In the genomic region with DNA sequence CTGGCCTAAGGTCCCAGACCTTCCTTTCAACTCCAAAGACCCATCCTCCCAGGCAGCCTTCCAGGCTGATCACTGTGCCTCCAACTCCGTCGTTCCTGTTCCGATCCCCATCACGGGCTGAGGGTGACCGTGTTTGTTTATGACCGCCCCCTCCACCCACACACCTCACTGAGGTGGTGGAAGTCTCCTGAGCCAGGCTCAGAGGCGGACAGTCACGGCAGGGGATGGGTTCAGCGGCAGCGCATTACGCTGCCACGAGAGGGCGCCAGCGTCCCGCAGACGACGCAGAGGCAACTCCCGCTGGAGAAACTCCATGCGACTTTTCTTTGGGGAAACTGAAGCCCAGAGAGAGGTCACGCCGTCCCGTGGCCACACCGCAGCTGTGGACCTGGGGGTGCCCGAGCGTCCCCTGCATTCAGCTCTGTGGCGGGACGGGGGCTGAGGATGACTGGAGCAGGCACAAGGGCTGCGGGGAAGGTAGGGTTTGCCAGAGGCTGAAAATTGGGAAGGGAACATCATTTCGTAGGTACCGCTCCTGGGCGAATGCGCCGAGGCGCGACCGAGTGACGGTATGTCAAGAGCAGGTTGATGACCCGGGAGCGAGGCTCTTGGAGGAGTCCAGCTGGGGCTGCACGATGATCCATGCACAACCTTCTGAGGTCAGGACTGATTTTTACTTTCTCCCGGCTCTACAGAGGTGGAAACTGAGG, we compare ENCODE assay signal across 9 cellular contexts. TPM values are rescaled to one million over a fixed set of nuclear protein-coding genes. Genes with fewer than 3 reads are reported as not detected.
A peak's percentile ranks its signal among the peaks of the same experiment; 100 is the strongest.
DNase-seq lines count a peak whose midpoint lies in the region; ATAC-seq, FAIRE-seq and TF ChIP-seq lines count a peak whose summit lies in the region.
"Had no signal": no experiment of that assay in that cellular context is flagged by ENCODE, and none has a peak within 500 bp of the region (broad histone marks: within the 10 kb centered on the region; RNA-seq: fewer than 3 reads in every experiment).

No MANE protein-coding gene starts in this region.

- H3K9me3 ChIP-seq in CD8-positive, alpha-beta memory T cell (ENCODE audit: low read length): no peaks in the 10 kb centered on the region
- H3K9me3 ChIP-seq in Loucy (ENCODE audit: insufficient read depth, low read depth, low read length) (no peaks in the 10 kb centered on the region), right atrium auricular region (no peaks in the 10 kb centered on the region), psoas muscle (no peaks in the 10 kb centered on the region)

- H3F3A ChIP-seq in Loucy (ENCODE audit: low read depth): no peaks in the 10 kb centered on the region

- H3K27ac Mint-ChIP-seq in CD8-positive, alpha-beta memory T cell: peak overlapping the region; percentile 90 to 99 (median 97)
- peak overlapping the region; percentile 93 for H3K27ac Mint-ChIP-seq in T-helper 1 cell treated with Interleukin-12 subunit alpha and Interleukin-12 subunit beta and Interleukin-4 antibody, amounts not matched to agents 30 μg/mL and 1 μg/mL, for 36 hours

- peak; percentile 96 for TF ChIP-seq CTCF in Loucy (conservative IDR thresholded peaks at IDR 0.05; ENCODE audit: low read length)
- peak; percentile 92 to 99 for TF ChIP-seq CTCF in right atrium auricular region (IDR thresholded peaks at IDR 0.05)
- TF ChIP-seq CTCF in psoas muscle (IDR thresholded peaks at IDR 0.05): peak; percentile 99

- peaks cover 12% of the 10 kb centered on the region for H4K20me1 ChIP-seq in Loucy (ENCODE audit: insufficient read depth, low read length, poor library complexity, severe bottlenecking)

- POLR2A ChIA-PET in CD8-positive, alpha-beta memory T cell (lab: Charles Lee): interaction anchor here (0.5 to 3.1 kb wide), 7 partner anchors 10 to 145 kb away, joined by 3 to 18 read pairs (median 4); partner anchors contain the start of gene PIK3R2

- H3K36me3 Mint-ChIP-seq in CD8-positive, alpha-beta memory T cell: peaks cover 4 to 59% (median 9%) of the 10 kb centered on the region in 3 donors
- H3K36me3 Mint-ChIP-seq in T-helper 1 cell treated with Interleukin-12 subunit alpha and Interleukin-12 subunit beta and Interleukin-4 antibody, amounts not matched to agents 30 μg/mL and 1 μg/mL, for 36 hours (ENCODE audit: low read depth): peaks cover 30% of the 10 kb centered on the region

- no peaks in the 10 kb centered on the region for H3K27me3 ChIP-seq in CD8-positive, alpha-beta memory T cell (ENCODE audit: insufficient read depth, low read length, poor library complexity, severe bottlenecking)
- no peaks in the 10 kb centered on the region for H3K27me3 ChIP-seq in Loucy (ENCODE audit: insufficient read depth, low read length, poor library complexity, severe bottlenecking)
- H3K27me3 ChIP-seq in right atrium auricular region: no peaks in the 10 kb centered on the region
- peaks cover 0 to 12% (median 0%) of the 10 kb centered on the region in 3 donors for H3K27me3 ChIP-seq in psoas muscle (ENCODE audit: insufficient read depth in 3 of 3, low read length in 2 of 3)

- H3K9ac ChIP-seq in Loucy (ENCODE audit: low read depth, low read length, poor library complexity, severe bottlenecking): peak overlapping the region; percentile 17

- H3K9me2 ChIP-seq in Loucy (replicated peaks; ENCODE audit: low read depth, low read length): no peaks in the 10 kb centered on the region

- peaks cover 45% of the 10 kb centered on the region for H3K4me1 ChIP-seq in CD8-positive, alpha-beta memory T cell (ENCODE audit: insufficient read depth, low read length)
- H3K4me1 ChIP-seq in Loucy (ENCODE audit: insufficient read depth, low read length, poor library complexity, severe bottlenecking): peaks cover 13% of the 10 kb centered on the region
- peaks cover 0 to 35% of the 10 kb centered on the region in 2 donors for H3K4me1 ChIP-seq in right atrium auricular region
- H3K4me1 ChIP-seq in psoas muscle: peaks cover 23% of the 10 kb centered on the region

- H3K4me1 Mint-ChIP-seq in CD8-positive, alpha-beta memory T cell: peaks cover 19 to 40% (median 35%) of the 10 kb centered on the region in 3 donors
- peaks cover 28% of the 10 kb centered on the region for H3K4me1 Mint-ChIP-seq in T-helper 1 cell treated with Interleukin-12 subunit alpha and Interleukin-12 subunit beta and Interleukin-4 antibody, amounts not matched to agents 30 μg/mL and 1 μg/mL, for 36 hours (ENCODE audit: low read depth)

- intact Hi-C loops in psoas muscle (cut with DNase I): loop anchor here (1.0 to 10.0 kb wide), 2 partner anchors 51 to 148 kb away; partner anchors contain the start of gene PIK3R2 (in 1 of the 2)

- FAIRE-seq in urothelium cell line (lab: Jason Lieb, UNC): no peak
- FAIRE-seq: colon had no signal

- peaks cover 29% of the 10 kb centered on the region for H3K36me3 ChIP-seq in CD8-positive, alpha-beta memory T cell (ENCODE audit: insufficient read depth, low read length)
- H3K36me3 ChIP-seq in Loucy (ENCODE audit: insufficient read depth, low read length): peaks cover 21% of the 10 kb centered on the region; the same call in 1 of the 2 replicates
- peaks cover 35% of the 10 kb centered on the region for H3K36me3 ChIP-seq in right atrium auricular region
- H3K36me3 ChIP-seq in psoas muscle (ENCODE audit: insufficient read depth in 1 of 2, low read depth in 1 of 2): peaks cover 0 to 32% of the 10 kb centered on the region in 2 donors

- peak overlapping the region; percentile 70 for H3K4me3 ChIP-seq in CD8-positive, alpha-beta memory T cell (ENCODE audit: low read length)
- H3K4me3 ChIP-seq in Loucy (ENCODE audit: low read length, poor library complexity, severe bottlenecking) (peak overlapping the region; percentile 69), right atrium auricular region (peak overlapping the region; percentile 42 to 67), psoas muscle (peak overlapping the region; percentile 85)

- peak overlapping the region; percentile 38 for H3K27ac ChIP-seq in CD8-positive, alpha-beta memory T cell (ENCODE audit: low read depth, low read length)
- H3K27ac ChIP-seq in angular gyrus (ENCODE audit: low read depth, low read length): peak overlapping the region; percentile 93
- peak overlapping the region; percentile 90 to 92 for H3K27ac ChIP-seq in right atrium auricular region
- H3K27ac ChIP-seq in psoas muscle: peak overlapping the region; percentile 97

- peak; percentile 73 to 87 (median 74) for DNase-seq in CD8-positive, alpha-beta memory T cell
- DNase-seq in right atrium auricular region (ENCODE audit: low spot score) (peak; percentile 85), psoas muscle (peak; percentile 84 to 93), urothelium cell line (ENCODE audit: low spot score) (peak; percentile 82)

- peak overlapping the region; percentile 92 for H3K4me2 ChIP-seq in Loucy (ENCODE audit: low read depth, low read length, poor library complexity, severe bottlenecking)

- 0 to 1% (median 1%) methylated on average over 41 of the region's 41 CpGs for WGBS in psoas muscle, 3 donors

- peak overlapping the region; percentile 84 to 94 (median 88) for H3K4me3 Mint-ChIP-seq in CD8-positive, alpha-beta memory T cell
- peak overlapping the region; percentile 95 for H3K4me3 Mint-ChIP-seq in T-helper 1 cell treated with Interleukin-12 subunit alpha and Interleukin-12 subunit beta and Interleukin-4 antibody, amounts not matched to agents 30 μg/mL and 1 μg/mL, for 36 hours

- no peaks in the 10 kb centered on the region for H3K9me3 Mint-ChIP-seq in CD8-positive, alpha-beta memory T cell
- H3K9me3 Mint-ChIP-seq in T-helper 1 cell treated with Interleukin-12 subunit alpha and Interleukin-12 subunit beta and Interleukin-4 antibody, amounts not matched to agents 30 μg/mL and 1 μg/mL, for 36 hours: no peaks in the 10 kb centered on the region

- H3K27me3 Mint-ChIP-seq in CD8-positive, alpha-beta memory T cell: peaks cover 0 to 2% of the 10 kb centered on the region in 2 donors
- no peaks in the 10 kb centered on the region for H3K27me3 Mint-ChIP-seq in T-helper 1 cell treated with Interleukin-12 subunit alpha and Interleukin-12 subunit beta and Interleukin-4 antibody, amounts not matched to agents 30 μg/mL and 1 μg/mL, for 36 hours (ENCODE audit: low read depth)

- peaks cover 6% of the 10 kb centered on the region for H3K79me2 ChIP-seq in Loucy (ENCODE audit: insufficient read depth, low read length)

- no peak overlapping the region for H2AFZ ChIP-seq in Loucy (ENCODE audit: low read length)

- ATAC-seq in GM21423 (IDR thresholded peaks at IDR 0.05; ENCODE audit: unreplicated experiment) (peak; percentile 45), psoas muscle (peak; percentile 67 to 84 (median 72))

- CTCF ChIA-PET in CD8-positive, alpha-beta memory T cell (lab: Charles Lee): interaction anchor here (0.7 to 9.8 kb wide), 19 partner anchors 9 to 161 kb away, joined by 3 to 168 read pairs (median 5); partner anchors contain the start of genes CCDC124, MAST3 and PIK3R2

RNA-seq across cellular contexts. Expression of gene ARRDC2, which starts 0.9 kb away (rescaled TPM):
- total RNA-seq in CD8-positive, alpha-beta memory T cell: 10 to 100 TPM; 33.5 to 37.1 TPM
- polyA plus RNA-seq in CD8-positive, alpha-beta memory T cell: 45.8 TPM
- total RNA-seq in right atrium auricular region (10 to 100 TPM; 26.7 to 42.4 TPM), psoas muscle (100 to 1,000 TPM in 2 of 4 donors, 10 to 100 TPM in 2; 43.4 to 399 (median 98.4) TPM)
- 100 to 1,000 TPM; 173 to 294 (median 281) TPM for polyA plus RNA-seq in psoas muscle

RNA-seq across cellular contexts. Expression of gene KCNN1, which starts 40.1 kb away (rescaled TPM):
- under 1 TPM; 0.13 to 0.15 TPM for total RNA-seq in CD8-positive, alpha-beta memory T cell
- not detected for polyA plus RNA-seq in CD8-positive, alpha-beta memory T cell
- total RNA-seq in right atrium auricular region (under 1 TPM; 0.56 to 0.63 TPM), psoas muscle (not detected)
- polyA plus RNA-seq in psoas muscle: under 1 TPM in 2 of 3 donors, not detected in 1; 0.01 to 0.06 TPM

Comparison
In these comparisons a context has a peak if more than half of its experiments do, and no peak if none do; other contexts are left out.
1. Peak in every context shown above with its lines: DNase-seq, ATAC-seq, H3K4me3 ChIP-seq and H3K27ac ChIP-seq.
2. H3K27ac ChIP-seq: peak in every context shown above with its lines; median percentile 97 in psoas muscle; 93 in angular gyrus; 91 in right atrium auricular region; 38 in CD8-positive, alpha-beta memory T cell.